ENCODE assay signal across 1 cellular context in the genomic region with DNA sequence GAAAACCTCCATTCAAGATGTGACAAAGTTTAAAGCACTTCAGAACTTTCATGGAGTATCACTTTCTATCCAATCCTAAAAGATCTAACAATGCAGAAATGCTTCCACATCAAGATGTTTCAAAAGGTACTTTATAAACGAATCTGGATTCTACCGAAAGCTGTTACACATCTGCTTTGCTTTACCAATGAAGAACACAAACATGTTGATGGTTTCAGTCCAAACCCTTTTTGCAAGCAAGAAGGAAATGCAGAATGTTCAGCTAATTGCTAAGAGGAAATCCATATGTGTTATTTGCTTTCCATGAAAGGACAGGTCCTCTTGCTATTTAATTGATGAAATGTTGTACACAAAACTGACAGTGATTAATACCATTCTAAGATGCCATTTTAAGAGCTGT.
TF ChIP-seq lines count a peak whose summit lies in the region.

No MANE protein-coding gene starts in this region.

TF ChIP-seq in H1, 55 proteins besides CTCF, POLR2A, EP300 and RAD21 (continued from another document):
- TF ChIP-seq, protein P1, sequence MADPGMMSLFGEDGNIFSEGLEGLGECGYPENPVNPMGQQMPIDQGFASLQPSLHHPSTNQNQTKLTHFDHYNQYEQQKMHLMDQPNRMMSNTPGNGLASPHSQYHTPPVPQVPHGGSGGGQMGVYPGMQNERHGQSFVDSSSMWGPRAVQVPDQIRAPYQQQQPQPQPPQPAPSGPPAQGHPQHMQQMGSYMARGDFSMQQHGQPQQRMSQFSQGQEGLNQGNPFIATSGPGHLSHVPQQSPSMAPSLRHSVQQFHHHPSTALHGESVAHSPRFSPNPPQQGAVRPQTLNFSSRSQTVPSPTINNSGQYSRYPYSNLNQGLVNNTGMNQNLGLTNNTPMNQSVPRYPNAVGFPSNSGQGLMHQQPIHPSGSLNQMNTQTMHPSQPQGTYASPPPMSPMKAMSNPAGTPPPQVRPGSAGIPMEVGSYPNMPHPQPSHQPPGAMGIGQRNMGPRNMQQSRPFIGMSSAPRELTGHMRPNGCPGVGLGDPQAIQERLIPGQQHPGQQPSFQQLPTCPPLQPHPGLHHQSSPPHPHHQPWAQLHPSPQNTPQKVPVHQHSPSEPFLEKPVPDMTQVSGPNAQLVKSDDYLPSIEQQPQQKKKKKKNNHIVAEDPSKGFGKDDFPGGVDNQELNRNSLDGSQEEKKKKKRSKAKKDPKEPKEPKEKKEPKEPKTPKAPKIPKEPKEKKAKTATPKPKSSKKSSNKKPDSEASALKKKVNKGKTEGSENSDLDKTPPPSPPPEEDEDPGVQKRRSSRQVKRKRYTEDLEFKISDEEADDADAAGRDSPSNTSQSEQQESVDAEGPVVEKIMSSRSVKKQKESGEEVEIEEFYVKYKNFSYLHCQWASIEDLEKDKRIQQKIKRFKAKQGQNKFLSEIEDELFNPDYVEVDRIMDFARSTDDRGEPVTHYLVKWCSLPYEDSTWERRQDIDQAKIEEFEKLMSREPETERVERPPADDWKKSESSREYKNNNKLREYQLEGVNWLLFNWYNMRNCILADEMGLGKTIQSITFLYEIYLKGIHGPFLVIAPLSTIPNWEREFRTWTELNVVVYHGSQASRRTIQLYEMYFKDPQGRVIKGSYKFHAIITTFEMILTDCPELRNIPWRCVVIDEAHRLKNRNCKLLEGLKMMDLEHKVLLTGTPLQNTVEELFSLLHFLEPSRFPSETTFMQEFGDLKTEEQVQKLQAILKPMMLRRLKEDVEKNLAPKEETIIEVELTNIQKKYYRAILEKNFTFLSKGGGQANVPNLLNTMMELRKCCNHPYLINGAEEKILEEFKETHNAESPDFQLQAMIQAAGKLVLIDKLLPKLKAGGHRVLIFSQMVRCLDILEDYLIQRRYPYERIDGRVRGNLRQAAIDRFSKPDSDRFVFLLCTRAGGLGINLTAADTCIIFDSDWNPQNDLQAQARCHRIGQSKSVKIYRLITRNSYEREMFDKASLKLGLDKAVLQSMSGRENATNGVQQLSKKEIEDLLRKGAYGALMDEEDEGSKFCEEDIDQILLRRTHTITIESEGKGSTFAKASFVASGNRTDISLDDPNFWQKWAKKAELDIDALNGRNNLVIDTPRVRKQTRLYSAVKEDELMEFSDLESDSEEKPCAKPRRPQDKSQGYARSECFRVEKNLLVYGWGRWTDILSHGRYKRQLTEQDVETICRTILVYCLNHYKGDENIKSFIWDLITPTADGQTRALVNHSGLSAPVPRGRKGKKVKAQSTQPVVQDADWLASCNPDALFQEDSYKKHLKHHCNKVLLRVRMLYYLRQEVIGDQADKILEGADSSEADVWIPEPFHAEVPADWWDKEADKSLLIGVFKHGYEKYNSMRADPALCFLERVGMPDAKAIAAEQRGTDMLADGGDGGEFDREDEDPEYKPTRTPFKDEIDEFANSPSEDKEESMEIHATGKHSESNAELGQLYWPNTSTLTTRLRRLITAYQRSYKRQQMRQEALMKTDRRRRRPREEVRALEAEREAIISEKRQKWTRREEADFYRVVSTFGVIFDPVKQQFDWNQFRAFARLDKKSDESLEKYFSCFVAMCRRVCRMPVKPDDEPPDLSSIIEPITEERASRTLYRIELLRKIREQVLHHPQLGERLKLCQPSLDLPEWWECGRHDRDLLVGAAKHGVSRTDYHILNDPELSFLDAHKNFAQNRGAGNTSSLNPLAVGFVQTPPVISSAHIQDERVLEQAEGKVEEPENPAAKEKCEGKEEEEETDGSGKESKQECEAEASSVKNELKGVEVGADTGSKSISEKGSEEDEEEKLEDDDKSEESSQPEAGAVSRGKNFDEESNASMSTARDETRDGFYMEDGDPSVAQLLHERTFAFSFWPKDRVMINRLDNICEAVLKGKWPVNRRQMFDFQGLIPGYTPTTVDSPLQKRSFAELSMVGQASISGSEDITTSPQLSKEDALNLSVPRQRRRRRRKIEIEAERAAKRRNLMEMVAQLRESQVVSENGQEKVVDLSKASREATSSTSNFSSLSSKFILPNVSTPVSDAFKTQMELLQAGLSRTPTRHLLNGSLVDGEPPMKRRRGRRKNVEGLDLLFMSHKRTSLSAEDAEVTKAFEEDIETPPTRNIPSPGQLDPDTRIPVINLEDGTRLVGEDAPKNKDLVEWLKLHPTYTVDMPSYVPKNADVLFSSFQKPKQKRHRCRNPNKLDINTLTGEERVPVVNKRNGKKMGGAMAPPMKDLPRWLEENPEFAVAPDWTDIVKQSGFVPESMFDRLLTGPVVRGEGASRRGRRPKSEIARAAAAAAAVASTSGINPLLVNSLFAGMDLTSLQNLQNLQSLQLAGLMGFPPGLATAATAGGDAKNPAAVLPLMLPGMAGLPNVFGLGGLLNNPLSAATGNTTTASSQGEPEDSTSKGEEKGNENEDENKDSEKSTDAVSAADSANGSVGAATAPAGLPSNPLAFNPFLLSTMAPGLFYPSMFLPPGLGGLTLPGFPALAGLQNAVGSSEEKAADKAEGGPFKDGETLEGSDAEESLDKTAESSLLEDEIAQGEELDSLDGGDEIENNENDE (IDR thresholded peaks at IDR 0.05; ENCODE audit: insufficient replicate concordance, low read length): no peak
- no peak for TF ChIP-seq BCL11A (IDR thresholded peaks at IDR 0.05; ENCODE audit: low read depth in 2 of 2, low read length in 2 of 2)
- no peak for TF ChIP-seq SIN3A (conservative IDR thresholded peaks at IDR 0.05 in 1 of 2, IDR thresholded peaks at IDR 0.05 in 1 of 2; ENCODE audit: low read depth in 1 of 2, low read length in 2 of 2)
- TF ChIP-seq KDM5A (IDR thresholded peaks at IDR 0.05; ENCODE audit: low read length): no peak
- no peak for TF ChIP-seq EGR1 (IDR thresholded peaks at IDR 0.05; ENCODE audit: borderline replicate concordance, low read depth, low read length)
- TF ChIP-seq TCF12 (IDR thresholded peaks at IDR 0.05; ENCODE audit: low read depth, low read length): no peak
- TF ChIP-seq E2F6 (IDR thresholded peaks at IDR 0.05): no peak
- no peak for TF ChIP-seq TEAD4 (IDR thresholded peaks at IDR 0.05; ENCODE audit: low read depth, low read length)
- no peak for TF ChIP-seq TBP (IDR thresholded peaks at IDR 0.05; ENCODE audit: low read depth, low read length)
- TF ChIP-seq TAF7 (optimal IDR thresholded peaks at IDR 0.05; ENCODE audit: borderline replicate concordance, low read depth, low read length): no peak
- no peak for TF ChIP-seq NRF1 (IDR thresholded peaks at IDR 0.05; ENCODE audit: low read depth, low read length)
- TF ChIP-seq TAF1 (IDR thresholded peaks at IDR 0.05; ENCODE audit: low read depth, low read length): no peak
- no peak for TF ChIP-seq CREB1 (IDR thresholded peaks at IDR 0.05)
- TF ChIP-seq, protein P2, sequence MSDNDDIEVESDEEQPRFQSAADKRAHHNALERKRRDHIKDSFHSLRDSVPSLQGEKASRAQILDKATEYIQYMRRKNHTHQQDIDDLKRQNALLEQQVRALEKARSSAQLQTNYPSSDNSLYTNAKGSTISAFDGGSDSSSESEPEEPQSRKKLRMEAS (IDR thresholded peaks at IDR 0.05): no peak
